In the genomic region with DNA sequence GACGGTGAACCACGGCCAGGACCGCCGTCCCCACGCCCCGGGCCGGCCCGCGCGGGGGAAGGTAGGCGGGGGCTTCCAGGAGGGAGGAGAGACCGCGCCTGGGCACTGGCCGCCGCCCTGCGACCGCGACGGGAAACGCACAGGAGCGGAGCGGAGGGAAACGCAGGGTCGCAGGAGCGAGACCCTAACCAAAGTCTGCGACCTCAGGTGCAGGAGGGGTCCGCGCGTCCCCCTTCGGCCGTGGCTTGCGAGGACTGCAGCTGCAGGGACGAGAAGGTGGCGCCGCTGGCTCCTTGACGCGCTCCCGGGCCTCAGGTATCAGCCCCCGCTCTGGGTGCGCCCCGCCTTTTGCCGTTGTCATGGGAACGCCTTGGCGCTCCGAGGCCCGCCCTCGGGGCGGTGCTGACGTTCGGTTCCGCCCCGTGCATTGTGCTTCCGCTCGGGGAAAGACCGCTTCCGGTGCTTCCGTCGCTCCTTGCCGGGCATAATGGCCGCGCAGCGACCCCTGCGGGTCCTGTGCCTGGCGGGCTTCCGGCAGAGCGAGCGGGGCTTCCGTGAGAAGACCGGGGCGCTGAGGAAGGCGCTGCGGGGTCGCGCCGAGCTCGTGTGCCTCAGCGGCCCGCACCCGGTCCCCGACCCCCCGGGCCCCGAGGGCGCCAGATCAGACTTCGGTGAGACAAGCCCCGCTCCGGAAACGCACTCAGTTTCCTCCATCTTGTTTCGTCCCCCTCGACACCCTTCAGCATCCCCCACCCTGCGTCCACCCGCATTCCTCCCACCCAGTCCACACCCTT, we compare ENCODE assay signal across 8 cellular contexts. TPM values are rescaled to one million over a fixed set of nuclear protein-coding genes. Genes with fewer than 3 reads are reported as not detected.
DNase-seq lines count a peak whose midpoint lies in the region; ATAC-seq and TF ChIP-seq lines count a peak whose summit lies in the region.

A gene (plus strand): TSS at position 462 of the 794 bp plus-strand sequence. CDS start 26 bp downstream, at position 488.

- peak within 1 kb of the TSS; percentile 89 for H3K4me2 ChIP-seq in OCI-LY7 (ENCODE audit: low read length)

- peaks cover 15% of the 10 kb centered on the region for H3K4me1 ChIP-seq in OCI-LY7 (ENCODE audit: insufficient read depth, low read length, poor library complexity, severe bottlenecking)

- peak; percentile 87 for ATAC-seq in GM21423 (IDR thresholded peaks at IDR 0.05; ENCODE audit: unreplicated experiment)

- DNase-seq in DMS 273 (lab: John Stamatoyannopoulos, UW; ENCODE audit: unreplicated experiment) (peak; percentile 97), HuH-7 (ENCODE audit: low spot score) (peak; percentile 81), OCI-LY7 (ENCODE audit: low spot score) (peak; percentile 98), activated T-cell treated with anti-CD3 and anti-CD28 coated beads for 24 hours (ENCODE audit: low read depth) (peak; percentile 96), epithelial cell of esophagus (ENCODE audit: low read depth) (peak; percentile 95), mucosa of gallbladder (ENCODE audit: low spot score) (peak; percentile 96)
- peak; percentile 98 for DNase-seq in stimulated activated CD8-positive, alpha-beta memory T cell treated with anti-CD3 and anti-CD28 coated beads, Interleukin-4, amount 100 ng/mL, for 48 hours

- no peaks in the 10 kb centered on the region for H3K9me3 ChIP-seq in OCI-LY7 (ENCODE audit: low read length)

- intact Hi-C loops in OCI-LY7 (cut with micrococcal nuclease; ENCODE audit: unreplicated experiment): no loop called here

- H3K36me3 ChIP-seq in OCI-LY7 (ENCODE audit: insufficient read depth, low read length): peaks cover 46% of the 10 kb centered on the region

- H3K9me2 ChIP-seq in OCI-LY7 (ENCODE audit: insufficient read depth, low read length): no peaks in the 10 kb centered on the region

- CTCF ChIA-PET in OCI-LY7 (lab: Charles Lee; ENCODE audit: unreplicated experiment): interaction anchor here (1.0 kb wide), 1 partner anchor 138 kb away, joined by 4 read pairs; no protein-coding TSS in a partner anchor

- H3K27ac ChIP-seq in OCI-LY7 (ENCODE audit: low read depth, low read length, poor library complexity, severe bottlenecking): peak within 1 kb of the TSS; percentile 42

- no peaks in the 10 kb centered on the region for H4K20me1 ChIP-seq in OCI-LY7 (ENCODE audit: insufficient read depth, low read length)

- H3K4me3 ChIP-seq in OCI-LY7 (ENCODE audit: low read depth, low read length, poor library complexity, severe bottlenecking): peak within 1 kb of the TSS; percentile 74
- H3K4me3 ChIP-seq in epithelial cell of esophagus (ENCODE audit: low read length): peak within 1 kb of the TSS; percentile 89

- H3K79me2 ChIP-seq in OCI-LY7 (ENCODE audit: insufficient read depth, low read depth, low read length): peaks cover 6% of the 10 kb centered on the region; the same call in 1 of the 2 replicates

- no TSS peak for BruUV-seq in OCI-LY7 (replicated peaks; lab: Mats Ljungman, UMichigan)

- TF ChIP-seq CTCF in OCI-LY7 (conservative IDR thresholded peaks at IDR 0.05; ENCODE audit: low read length): peak; percentile 67
- peak; percentile 37 for TF ChIP-seq CTCF in epithelial cell of esophagus (IDR thresholded peaks at IDR 0.05; ENCODE audit: insufficient read depth, low read depth, low read length, missing control alignments)

- peak within 1 kb of the TSS; percentile 74 for H2AFZ ChIP-seq in OCI-LY7 (ENCODE audit: low read length)

- POLR2A ChIA-PET in OCI-LY7 (lab: Charles Lee): no interaction called here

RNA-seq across cellular contexts. Expression of the gene that starts here (rescaled TPM):
- 18.8 and 24.0 TPM in 2 replicates for total RNA-seq in OCI-LY7 (2014; rRNA removed; shearing (Covaris generic))
- total RNA-seq in OCI-LY7 (2022): 18.2 and 21.9 TPM in 2 replicates
- total RNA-seq in mucosa of gallbladder: 31.8 TPM

Comparison
In these comparisons a context has a peak if more than half of its experiments do, and no peak if none do; other contexts are left out.
1. Peak in every context shown above with its lines: DNase-seq, ATAC-seq, H3K4me3 ChIP-seq and H3K27ac ChIP-seq.